21 cellular contexts compared by ENCODE assay signal in genomic region chr7:8285155-8285554, GRCh38.
"Had no signal": no experiment of that assay in that cellular context is flagged by ENCODE, and none has a peak within 500 bp of the region (broad histone marks: within the 10 kb centered on the region; RNA-seq: fewer than 3 reads in every experiment).

No MANE protein-coding gene starts in this region.

- H3K9me3 ChIP-seq: esophagus muscularis mucosa, gastroesophageal sphincter, lower lobe of right lung, pancreas, prostate gland, testis, tibial nerve, upper lobe of right lung had no signal

- FAIRE-seq: endometrium, pancreas had no signal

- H3K27me3 ChIP-seq: esophagus muscularis mucosa, gastroesophageal sphincter, pancreas, testis, tibial nerve, upper lobe of right lung had no signal

- H3K4me3 ChIP-seq: esophagus muscularis mucosa, gastroesophageal sphincter, lower lobe of right lung, pancreas, prostate gland, skin epidermis, testis, tibial nerve, upper lobe of right lung had no signal

- ATAC-seq: gastroesophageal sphincter; left lobe of liver; lower lobe of right lung; natural killer cell treated with Interleukin-12 subunit alpha and Interleukin-12 subunit beta and Interleukin-15 and Interleukin-18, amount 100 ng/mL, for 72 hours; sciatic nerve; stimulated activated naive B cell treated with anti-CD40 and anti-IgM and Interleukin-4, amounts not matched to agents 10 μg/mL and 1 μg/mL and 100 μg/mL, for 72 hours; stimulated activated naive CD8-positive, alpha-beta T cell treated with anti-CD3 and anti-CD28 coated beads, Interleukin-15, amount 100 ng/mL, for 72 hours; upper lobe of right lung had no signal

- H3K36me3 ChIP-seq: esophagus muscularis mucosa, gastroesophageal sphincter, lower lobe of right lung, pancreas, prostate gland, tibial nerve, upper lobe of right lung had no signal

- H3K27ac ChIP-seq: epithelial cell of prostate, esophagus muscularis mucosa, gastroesophageal sphincter, lower lobe of right lung, prostate gland, testis, tibial nerve, upper lobe of right lung had no signal

- DNase-seq: effector memory CD4-positive, alpha-beta T cell; hippocampal formation; lower lobe of right lung; occipital lobe; stimulated activated CD4-positive, alpha-beta T cell treated with anti-CD3 and anti-CD28 coated beads, Interleukin-2, amount 100 ng/mL, for 24 hours; stimulated activated CD4-positive, alpha-beta T cell treated with anti-CD3 and anti-CD28 coated beads, Interleukin-4, amount 100 ng/mL, for 4 hours; stimulated activated naive B cell treated with anti-CD40 and anti-IgM and Interleukin-4, amounts not matched to agents 10 μg/mL and 1 μg/mL and 100 μg/mL, for 72 hours; stimulated activated naive CD8-positive, alpha-beta T cell treated with anti-CD3 and anti-CD28 coated beads, Interleukin-15, amount 100 ng/mL, for 72 hours; upper lobe of right lung had no signal

- H3K4me1 ChIP-seq: gastroesophageal sphincter, lower lobe of right lung, prostate gland, testis, tibial nerve, upper lobe of right lung had no signal
